ENCODE assay signal across 11 cellular contexts in genomic region chr4:10092481-10093272, GRCh38. TPM values are rescaled to one million over a fixed set of nuclear protein-coding genes. Genes with fewer than 3 reads are reported as not detected.
A peak's percentile ranks its signal among the peaks of the same experiment; 100 is the strongest.
DNase-seq lines count a peak whose midpoint lies in the region; ATAC-seq, FAIRE-seq and TF ChIP-seq lines count a peak whose summit lies in the region.
"Had no signal": no experiment of that assay in that cellular context is flagged by ENCODE, and none has a peak within 500 bp of the region (broad histone marks: within the 10 kb centered on the region; RNA-seq: fewer than 3 reads in every experiment).

No MANE protein-coding gene starts in this region.

- intact Hi-C loops in Right ventricle myocardium inferior (cut with DNase I) (no loop called here), cardiac septum (cut with DNase I) (no loop called here), vagina (cut with DNase I) (no loop called here)

- H3K36me3 ChIP-seq in esophagus (ENCODE audit: control insufficient read depth in 2 of 2, insufficient read depth in 2 of 2, low read length in 1 of 2) (peaks cover 43 to 90% of the 10 kb centered on the region in 2 donors), vagina (peaks cover 0 to 59% of the 10 kb centered on the region in 2 donors)

- peak overlapping the region; percentile 34 to 82 (median 66) for H3K4me3 Mint-ChIP-seq in naive thymus-derived CD8-positive, alpha-beta T cell
- H3K4me3 Mint-ChIP-seq: B cell had no signal

- H3K4me1 ChIP-seq in esophagus (ENCODE audit: control insufficient read depth in 2 of 2, insufficient read depth in 2 of 2, low read length in 1 of 2) (peaks cover 16 to 35% of the 10 kb centered on the region in 2 donors), vagina (peaks cover 86% of the 10 kb centered on the region)

- WGBS in esophagus, 2 donors: 52 to 55% methylated on average over 17 to 19 of the region's 19 CpGs

- H3K9me3 ChIP-seq in esophagus (ENCODE audit: control insufficient read depth in 2 of 2, insufficient read depth in 1 of 2, low read depth in 1 of 2, low read length in 1 of 2) (no peaks in the 10 kb centered on the region), vagina (no peaks in the 10 kb centered on the region)

- peak overlapping the region; percentile 90 to 97 (median 94) for H3K27ac Mint-ChIP-seq in naive thymus-derived CD8-positive, alpha-beta T cell

- TF ChIP-seq CTCF in vagina (IDR thresholded peaks at IDR 0.05) (no peak), D721Med (IDR thresholded peaks at IDR 0.05; ENCODE audit: insufficient read depth, missing control alignments) (no peak)

- no peak overlapping the region for H3K4me3 ChIP-seq in esophagus (ENCODE audit: low read depth in 1 of 2, low read length in 2 of 2)
- H3K4me3 ChIP-seq in vagina: no peak overlapping the region

- no peaks in the 10 kb centered on the region for H3K27me3 ChIP-seq in esophagus (ENCODE audit: control insufficient read depth in 1 of 2, insufficient read depth in 2 of 2, low read length in 2 of 2)
- H3K27me3 ChIP-seq in vagina: no peaks in the 10 kb centered on the region

- peaks cover 0 to 98% (median 17%) of the 10 kb centered on the region in 3 donors for H3K36me3 Mint-ChIP-seq in naive thymus-derived CD8-positive, alpha-beta T cell

- H3K9me3 Mint-ChIP-seq in naive thymus-derived CD8-positive, alpha-beta T cell: no peaks in the 10 kb centered on the region

- no peak for TF ChIP-seq POLR2A in vagina (IDR thresholded peaks at IDR 0.05)

- peak; percentile 21 for ATAC-seq in Right ventricle myocardium inferior
- ATAC-seq in naive thymus-derived CD8-positive, alpha-beta T cell: no peak

- peaks cover 36 to 84% (median 72%) of the 10 kb centered on the region in 4 donors for H3K4me1 Mint-ChIP-seq in naive thymus-derived CD8-positive, alpha-beta T cell

- H3K27ac ChIP-seq in esophagus (ENCODE audit: low read depth in 2 of 2, low read length in 1 of 2) (peak overlapping the region; percentile 26 to 66), vagina (peak overlapping the region; percentile 53)
- H3K27ac ChIP-seq: WERI-Rb-1 had no signal

- no peak for FAIRE-seq in D721Med (lab: Jason Lieb, UNC)

- POLR2A ChIA-PET in naive thymus-derived CD8-positive, alpha-beta T cell (lab: Charles Lee): interaction anchor here (1.4 to 17.3 kb wide), 2 partner anchors 9 to 23 kb away, joined by 3 to 349 read pairs; partner anchors contain the start of gene WDR1

- H3K27me3 Mint-ChIP-seq in naive thymus-derived CD8-positive, alpha-beta T cell: no peaks in the 10 kb centered on the region
- H3K27me3 Mint-ChIP-seq: B cell had no signal

- DNase-seq in Right ventricle myocardium inferior (ENCODE audit: missing footprints): no peak
- DNase-seq in cardiac septum (ENCODE audit: low spot score): no peak
- DNase-seq in naive thymus-derived CD8-positive, alpha-beta T cell: peak in 1 of 10 donors; percentile 25
- DNase-seq in vagina (ENCODE audit: extremely low spot score in 2 of 2): no peak
- no peak for DNase-seq in GDM1 (lab: John Stamatoyannopoulos, UW)
- no peak for DNase-seq in nucleus accumbens (lab: John Stamatoyannopoulos, UW)
- DNase-seq in D721Med (ENCODE audit: insufficient read length, low spot score): no peak
- DNase-seq: islet precursor cell, WERI-Rb-1 had no signal

RNA-seq across cellular contexts. Expression of gene WDR1, which starts 23.9 kb away (rescaled TPM):
- 210 TPM for total RNA-seq in Right ventricle myocardium inferior
- 245 TPM for total RNA-seq in cardiac septum
- polyA plus RNA-seq in esophagus: 100 to 1,000 TPM in 1 of 2 donors, 10 to 100 TPM in 1; 73.8 to 170 TPM
- 100 to 1,000 TPM; 295 to 300 TPM for total RNA-seq in naive thymus-derived CD8-positive, alpha-beta T cell
- polyA plus RNA-seq in naive thymus-derived CD8-positive, alpha-beta T cell: 100 to 1,000 TPM; 304 to 378 (median 322) TPM
- 159 TPM for total RNA-seq in vagina
